In genomic region chr17:80082403-80083135, GRCh38 we compare ENCODE assay signal across 8 cellular contexts. TPM values are rescaled to one million over a fixed set of nuclear protein-coding genes. Genes with fewer than 3 reads are reported as not detected.
DNase-seq lines count a peak whose midpoint lies in the region; ATAC-seq and TF ChIP-seq lines count a peak whose summit lies in the region.

No MANE protein-coding gene starts in this region.

- BruUV-seq in A673 (replicated peaks; lab: Mats Ljungman, UMichigan): no TSS peak

- intact Hi-C loops in A673 (cut with micrococcal nuclease; ENCODE audit: unreplicated experiment): loop anchor here (5.0 kb wide), 1 partner anchor 280 kb away; no protein-coding TSS in a partner anchor

- H3K27me3 ChIP-seq in A673 (replicated peaks; ENCODE audit: insufficient read depth, low read depth, low read length, poor library complexity) (no peaks in the 10 kb centered on the region), WERI-Rb-1 (ENCODE audit: insufficient read depth, low read depth, severe bottlenecking) (no peaks in the 10 kb centered on the region)

- DNase-seq in A673 (ENCODE audit: low spot score) (peak; percentile 84), GM19238 (ENCODE audit: insufficient read length, low spot score) (peak; percentile 63), NCI-H2196 treated with DMSO at 0.1 percent for 48 hours (lab: John Stamatoyannopoulos, UW; ENCODE audit: unreplicated experiment) (peak; percentile 76), WERI-Rb-1 (peak; percentile 89), cardiac fibroblast (ENCODE audit: low read depth in 2 of 2) (peak; percentile 82 to 84), kidney glomerular epithelial cell (lab: John Stamatoyannopoulos, UW) (peak; percentile 22)
- peak; percentile 68 for DNase-seq in stimulated activated CD4-positive, alpha-beta T cell treated with anti-CD3 and anti-CD28 coated beads, Interleukin-4, amount 100 ng/mL, for 24 hours

- H3K36me3 ChIP-seq in A673 (ENCODE audit: insufficient read depth, low read length, poor library complexity, severe bottlenecking) (no peaks in the 10 kb centered on the region), WERI-Rb-1 (no peaks in the 10 kb centered on the region; the same call in 1 of the 2 replicates)

- ATAC-seq in GM18861 (IDR thresholded peaks at IDR 0.05; ENCODE audit: unreplicated experiment): no peak

- H3K9me3 ChIP-seq in A673 (ENCODE audit: low read depth, low read length, poor library complexity, severe bottlenecking) (no peaks in the 10 kb centered on the region), WERI-Rb-1 (ENCODE audit: severe bottlenecking) (no peaks in the 10 kb centered on the region)

- H3K27ac ChIP-seq in A673 (ENCODE audit: low read depth, low read length, poor library complexity, severe bottlenecking) (no peak overlapping the region), WERI-Rb-1 (peak overlapping the region; percentile 32)

- H3K4me3 ChIP-seq in A673 (ENCODE audit: low read depth, low read length, poor library complexity, severe bottlenecking): peak overlapping the region; percentile 27
- no peak overlapping the region for H3K4me3 ChIP-seq in WERI-Rb-1 (ENCODE audit: low read depth, low read length)
- no peak overlapping the region for H3K4me3 ChIP-seq in cardiac fibroblast (replicated peaks in 1 of 2; ENCODE audit: low read depth in 2 of 2, low read length in 2 of 2)

- peak; percentile 88 for TF ChIP-seq CTCF in A673 (conservative IDR thresholded peaks at IDR 0.05; ENCODE audit: low read depth, low read length)
- TF ChIP-seq CTCF in WERI-Rb-1 (IDR thresholded peaks at IDR 0.05; ENCODE audit: low read depth, low read length): peak; percentile 86
- TF ChIP-seq CTCF in cardiac fibroblast (IDR thresholded peaks at IDR 0.05; ENCODE audit: low read depth, low read length): peak; percentile 69

- POLR2A ChIA-PET in A673 (lab: Charles Lee; ENCODE audit: low non-redundant PET): no interaction called here

- no peaks in the 10 kb centered on the region for H3K4me1 ChIP-seq in A673 (ENCODE audit: insufficient read depth, low read length, poor library complexity, severe bottlenecking)

- CTCF ChIA-PET in A673 (lab: Charles Lee): interaction anchor here (0.6 to 2.1 kb wide), 5 partner anchors 19 to 293 kb away, joined by 3 to 5 read pairs (median 3); partner anchors contain the start of gene GAA

RNA-seq across cellular contexts. Expression of gene GAA, which starts 18.8 kb away (rescaled TPM):
- 7.5 and 12.7 TPM in 2 replicates for total RNA-seq in A673 (2021)

RNA-seq across cellular contexts. Expression of gene CCDC40, which starts 46.1 kb away (rescaled TPM):
- total RNA-seq in A673 (2021): 3.5 and 6.4 TPM in 2 replicates

RNA-seq across cellular contexts. Expression of gene TBC1D16, which starts 46.9 kb away (rescaled TPM):
- total RNA-seq in A673 (2021): 49.1 and 54.7 TPM in 2 replicates

Comparison
In these comparisons a context has a peak if more than half of its experiments do, and no peak if none do; other contexts are left out.
1. DNase-seq: peak in every context shown above with its lines; median percentile 89 in WERI-Rb-1; 84 in A673; 83 in cardiac fibroblast; 76 in NCI-H2196 treated with DMSO at 0.1 percent for 48 hours; 68 in stimulated activated CD4-positive, alpha-beta T cell treated with anti-CD3 and anti-CD28 coated beads, Interleukin-4, amount 100 ng/mL, for 24 hours; 63 in GM19238; 22 in kidney glomerular epithelial cell.